ENCODE assay signal across 8 cellular contexts in the genomic region with DNA sequence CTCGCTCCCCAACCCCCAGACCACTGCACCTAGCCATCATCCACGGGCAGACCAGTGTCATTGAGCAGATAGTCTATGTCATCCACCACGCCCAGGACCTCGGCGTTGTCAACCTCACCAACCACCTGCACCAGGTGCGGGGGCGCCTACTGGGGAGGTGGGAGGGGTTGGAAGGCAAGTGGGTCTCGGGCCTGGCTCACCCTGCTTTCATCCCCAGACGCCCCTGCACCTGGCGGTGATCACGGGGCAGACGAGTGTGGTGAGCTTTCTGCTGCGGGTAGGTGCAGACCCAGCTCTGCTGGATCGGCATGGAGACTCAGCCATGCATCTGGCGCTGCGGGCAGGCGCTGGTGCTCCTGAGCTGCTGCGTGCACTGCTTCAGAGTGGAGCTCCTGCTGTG. TPM values are rescaled to one million over a fixed set of nuclear protein-coding genes. Genes with fewer than 3 reads are reported as not detected.
A peak's percentile ranks its signal among the peaks of the same experiment; 100 is the strongest.
DNase-seq lines count a peak whose midpoint lies in the region; ATAC-seq, FAIRE-seq and TF ChIP-seq lines count a peak whose summit lies in the region.

No MANE protein-coding gene starts in this region.

- H3K4me3 ChIP-seq in DOHH2 (ENCODE audit: low read length) (peak overlapping the region; percentile 76; the same call in 1 of the 2 replicates), astrocyte (ENCODE audit: insufficient read depth, low read depth, low read length) (no peak overlapping the region), neutrophil (ENCODE audit: low read depth in 1 of 2, low read length in 1 of 2) (peak overlapping the region in 1 of 2 experiments; percentile 62)

- H3K4me1 ChIP-seq in DOHH2 (ENCODE audit: control insufficient read depth, low read length) (peaks cover 28% of the 10 kb centered on the region), astrocyte (ENCODE audit: insufficient read depth, low read length) (peaks cover 28% of the 10 kb centered on the region), neutrophil (ENCODE audit: control insufficient read depth in 1 of 2, insufficient read depth in 1 of 2, low read depth in 1 of 2, low read length in 1 of 2) (peaks cover 30 to 32% of the 10 kb centered on the region in 2 experiments)

- H3K27me3 ChIP-seq in DOHH2 (ENCODE audit: control insufficient read depth, low read length) (no peaks in the 10 kb centered on the region), astrocyte (ENCODE audit: insufficient read depth, low read length) (no peaks in the 10 kb centered on the region), neutrophil (peaks cover under 1% of the 10 kb centered on the region)

- DNase-seq in NCI-H1105 (lab: John Stamatoyannopoulos, UW) (peak; percentile 57), astrocyte (ENCODE audit: low read depth) (no peak), kidney glomerular epithelial cell (lab: John Stamatoyannopoulos, UW) (no peak), D341Med (ENCODE audit: low spot score) (no peak), activated gamma-delta T cell treated with Interleukin-2 at 50 U/mL for 16 hours (no peak)

- H3K27ac Mint-ChIP-seq in astrocyte (ENCODE audit: unreplicated experiment), result peak overlapping the region; percentile 66

- peak overlapping the region; percentile 73 for H2AFZ ChIP-seq in astrocyte (ENCODE audit: low read depth, low read length)

- H3K9me2 ChIP-seq in DOHH2 (replicated peaks; ENCODE audit: control insufficient read depth, low read length), result no peaks in the 10 kb centered on the region

- no peaks in the 10 kb centered on the region for H3K9me3 ChIP-seq in DOHH2 (ENCODE audit: control insufficient read depth, insufficient read depth, low read length)
- no peaks in the 10 kb centered on the region for H3K9me3 ChIP-seq in astrocyte (ENCODE audit: insufficient read depth, low read depth, low read length)
- no peaks in the 10 kb centered on the region for H3K9me3 ChIP-seq in neutrophil

- H3K27ac ChIP-seq in DOHH2 (ENCODE audit: low read depth, low read length) (no peak overlapping the region), astrocyte (ENCODE audit: low read depth, low read length) (no peak overlapping the region), neutrophil (peak overlapping the region; percentile 93)

- TF ChIP-seq CTCF in DOHH2 (IDR thresholded peaks at IDR 0.05; ENCODE audit: low read depth, low read length, poor library complexity, severe bottlenecking) (no peak), astrocyte (IDR thresholded peaks at IDR 0.05; ENCODE audit: insufficient read depth, low read depth, low read length) (no peak), neutrophil (IDR thresholded peaks at IDR 0.05) (no peak)

- H3K36me3 ChIP-seq in DOHH2 (ENCODE audit: control insufficient read depth, low read length) (peaks cover 11% of the 10 kb centered on the region; the same call in 1 of the 2 replicates), astrocyte (ENCODE audit: insufficient read depth, low read length) (no peaks in the 10 kb centered on the region), neutrophil (peaks cover 73% of the 10 kb centered on the region)

- H3K4me2 ChIP-seq in DOHH2 (ENCODE audit: low read length) (peak overlapping the region; percentile 83), astrocyte (ENCODE audit: low read length) (peak overlapping the region; percentile 87)

- H4K20me1 ChIP-seq in DOHH2 (ENCODE audit: control insufficient read depth, insufficient read depth, low read depth, low read length), result 0 out of 2 replicates have a peak, but pooled peaks cover 4% of the 10 kb centered on the region
- H4K20me1 ChIP-seq in astrocyte (ENCODE audit: insufficient read depth, low read length), result peaks cover 12% of the 10 kb centered on the region

- peaks cover 30% of the 10 kb centered on the region for H3K4me1 Mint-ChIP-seq in astrocyte (ENCODE audit: low read depth, unreplicated experiment)

- H3K79me2 ChIP-seq in DOHH2 (ENCODE audit: control insufficient read depth, low read length) (peaks cover 6% of the 10 kb centered on the region; the same call in 1 of the 2 replicates), astrocyte (ENCODE audit: insufficient read depth, low read length) (peaks cover 13% of the 10 kb centered on the region)

- no peak overlapping the region for H3K4me3 Mint-ChIP-seq in astrocyte (ENCODE audit: unreplicated experiment)

- no peak for FAIRE-seq in astrocyte (lab: Jason Lieb, UNC)

- H3K36me3 Mint-ChIP-seq in astrocyte (ENCODE audit: low read depth, unreplicated experiment), result peaks cover 6% of the 10 kb centered on the region

- peak overlapping the region; percentile 75 for H3K9ac ChIP-seq in astrocyte (ENCODE audit: low read length)

- H3K27me3 Mint-ChIP-seq in astrocyte (ENCODE audit: low read depth, unreplicated experiment), result no peaks in the 10 kb centered on the region

- no peaks in the 10 kb centered on the region for H3K9me3 Mint-ChIP-seq in astrocyte (ENCODE audit: unreplicated experiment)

- ATAC-seq in HG03354 (IDR thresholded peaks at IDR 0.05; ENCODE audit: poor library complexity, severe bottlenecking, unreplicated experiment), result no peak

- H3F3A ChIP-seq in DOHH2 (ENCODE audit: control insufficient read depth, insufficient read depth), result 0 out of 2 replicates have a peak, but pooled peaks cover 2% of the 10 kb centered on the region

RNA-seq across cellular contexts. Expression of a gene that starts 4.6 kb away (rescaled TPM):
- 35.7 and 39.9 TPM in 2 replicates for total RNA-seq in astrocyte

RNA-seq across cellular contexts. Expression of a gene that starts 18.5 kb away (rescaled TPM):
- total RNA-seq in astrocyte, result 8.8 and 11.7 TPM in 2 replicates

RNA-seq across cellular contexts. Expression of a gene that starts 20.6 kb away (rescaled TPM):
- total RNA-seq in astrocyte, result 8.6 and 11.0 TPM in 2 replicates

RNA-seq across cellular contexts. Expression of a gene that starts 32.3 kb away (rescaled TPM):
- total RNA-seq in astrocyte, result 46.9 and 49.1 TPM in 2 replicates

RNA-seq across cellular contexts. Expression of a gene that starts 51.3 kb away (rescaled TPM):
- total RNA-seq in astrocyte, result 0.19 and 0.20 TPM in 2 replicates
